In genomic region chr20:36773548-36774242, GRCh38 we compare ENCODE assay signal across 8 cellular contexts. TPM values are rescaled to one million over a fixed set of nuclear protein-coding genes. Genes with fewer than 3 reads are reported as not detected.
DNase-seq lines count a peak whose midpoint lies in the region; ATAC-seq, FAIRE-seq and TF ChIP-seq lines count a peak whose summit lies in the region.

TSS of gene DSN1 (minus strand) at chr20:36773763. CDS start at chr20:36771458, 2,305 bp downstream.

- H2BK120ac ChIP-seq in H1 (replicated peaks; ENCODE audit: low read depth, low read length), result peak within 1 kb of the TSS; percentile 50
- peak within 1 kb of the TSS; percentile 97 for H2BK120ac ChIP-seq in mesenchymal stem cell (ENCODE audit: low read depth, low read length)

- peak within 1 kb of the TSS; percentile 68; the same call in 1 of the 2 replicates for H2BK12ac ChIP-seq in H1 (ENCODE audit: low read depth, low read length)
- H2BK12ac ChIP-seq in mesenchymal stem cell (ENCODE audit: low read length in 2 of 2), result no peak within 1 kb of the TSS

- peaks cover 19% of the 10 kb centered on the region for H3K4me1 Mint-ChIP-seq in Caco-2 (ENCODE audit: low read depth, unreplicated experiment)

- peaks cover 8% of the 10 kb centered on the region for H3K23me2 ChIP-seq in H1 (ENCODE audit: low read depth, low read length)

- no TSS peak for BruUV-seq in Caco-2 (replicated peaks; lab: Mats Ljungman, UMichigan)

- no peak for TF ChIP-seq EP300 in H1 (IDR thresholded peaks at IDR 0.05; ENCODE audit: borderline replicate concordance in 1 of 2, low read depth in 2 of 2, low read length in 2 of 2)

- no peaks in the 10 kb centered on the region for H3K9me3 ChIP-seq in Caco-2
- no peaks in the 10 kb centered on the region; a peak in 1 of 4 replicates for H3K9me3 ChIP-seq in H1 (ENCODE audit: insufficient read depth in 2 of 2, low read depth in 1 of 2, low read length in 1 of 2)
- no peaks in the 10 kb centered on the region for H3K9me3 ChIP-seq in mesenchymal stem cell (ENCODE audit: control insufficient read depth, low read length)

- no peak within 1 kb of the TSS for H2BK20ac ChIP-seq in H1 (ENCODE audit: low read length)

- no peak within 1 kb of the TSS for H3K23ac ChIP-seq in H1 (ENCODE audit: insufficient read length)
- peak within 1 kb of the TSS in 1 of 2 experiments; percentile 74 for H3K23ac ChIP-seq in mesenchymal stem cell (ENCODE audit: low read length in 2 of 2)

- no peak for TF ChIP-seq RAD21 in H1 (IDR thresholded peaks at IDR 0.05 in 1 of 2, conservative IDR thresholded peaks at IDR 0.05 in 1 of 2; ENCODE audit: low read depth in 2 of 2, low read length in 2 of 2)

- H2BK15ac ChIP-seq in H1 (ENCODE audit: low read length), result peak within 1 kb of the TSS; percentile 97; the same call in 1 of the 2 replicates
- peak within 1 kb of the TSS; percentile 44 for H2BK15ac ChIP-seq in mesenchymal stem cell (ENCODE audit: low read depth, poor library complexity, severe bottlenecking)

- H2BK5ac ChIP-seq in H1 (ENCODE audit: low read depth, low read length) (peak within 1 kb of the TSS; percentile 86), mesenchymal stem cell (ENCODE audit: low read depth, low read length, poor library complexity, severe bottlenecking) (peak within 1 kb of the TSS; percentile 39)

- POLR2A ChIA-PET in Caco-2 (lab: Charles Lee), result interaction anchor here (0.5 to 1.6 kb wide), 21 partner anchors 9 to 1084 kb away, joined by 3 to 23 read pairs (median 4); partner anchors contain the start of genes NDRG3, RAB5IF and TGIF2
- POLR2A ChIA-PET in H1 (lab: Charles Lee; ENCODE audit: partially characterized antibody), result interaction anchor here (0.9 to 2.6 kb wide), 7 partner anchors 9 to 113 kb away, joined by 3 to 15 read pairs (median 5); partner anchors contain the start of gene NDRG3

- peak within 1 kb of the TSS; percentile 95 for H4K8ac ChIP-seq in H1 (ENCODE audit: extremely low read depth, insufficient read depth, low read length)
- H4K8ac ChIP-seq in mesenchymal stem cell (ENCODE audit: low read length), result peak within 1 kb of the TSS; percentile 99

- TF ChIP-seq POLR2A in H1 (IDR thresholded peaks at IDR 0.05; ENCODE audit: control extremely low read depth in 1 of 2, low read depth in 2 of 2, low read length in 2 of 2), result peak; percentile 59 to 87

- H3K79me1 ChIP-seq in H1 (ENCODE audit: low read depth, low read length), result peaks cover 7% of the 10 kb centered on the region; the same call in 1 of the 2 replicates
- peaks cover 15% of the 10 kb centered on the region for H3K79me1 ChIP-seq in mesenchymal stem cell (replicated peaks; ENCODE audit: low read length, poor library complexity, severe bottlenecking)

- WGBS in H1 (ENCODE audit: extremely low coverage in 1 of 2, insufficient coverage in 1 of 2, insufficient read length in 1 of 2, insufficient replicate concordance in 2 of 2, low coverage in 1 of 2, low lambda C conversion rate in 2 of 2, missing lambda C conversion rate in 1 of 2), 2 experiments, result 1% methylated on average over 46 of the region's 65 CpGs; no CpG with 5 or more reads in 1 of the 2 experiments
- under 1% methylated on average over 60 of the region's 65 CpGs for WGBS in mesenchymal stem cell

- H3K36me3 ChIP-seq in Caco-2 (ENCODE audit: control insufficient read depth, insufficient read depth, low read length) (peaks cover 4% of the 10 kb centered on the region), H1 (ENCODE audit: control insufficient read depth in 2 of 4, insufficient read depth in 4 of 4, low read length in 3 of 4) (peaks cover 3 to 22% (median 7%) of the 10 kb centered on the region in 4 experiments; a peak in 5 of 8 replicates), mesenchymal stem cell (ENCODE audit: control insufficient read depth in 1 of 2, insufficient read depth in 2 of 2, low read depth in 1 of 2, low read length in 2 of 2) (peaks cover 8 to 12% of the 10 kb centered on the region in 2 experiments)

- DNase-seq in Caco-2 (peak; percentile 100), HUDEP-2 (lab: John Stamatoyannopoulos, UW; ENCODE audit: unreplicated experiment in 76 of 76) (peak; percentile 48 to 99 (median 97)), NOMO-1 treated with dmso at 0.1 percent for 144 hours (lab: John Stamatoyannopoulos, UW; ENCODE audit: unreplicated experiment) (peak; percentile 95), H1 (ENCODE audit: low read depth in 1 of 2, low spot score in 2 of 2) (peak; percentile 97 to 100), mesenchymal stem cell (peak; percentile 96)
- peak; percentile 98 to 99 (median 99) for DNase-seq in activated CD8-positive, alpha-beta memory T cell treated with anti-CD3 and anti-CD28 coated beads for 48 hours (ENCODE audit: low read depth in 2 of 3, low spot score in 2 of 3)
- peak; percentile 92 for DNase-seq in stimulated activated CD8-positive, alpha-beta memory T cell treated with anti-CD3 and anti-CD28 coated beads, Interleukin-12 subunit alpha, Interleukin-12 subunit beta, amount 100 ng/mL, for 24 hours (ENCODE audit: extremely low read depth)

- peak within 1 kb of the TSS; percentile 90 for H3K56ac ChIP-seq in H1 (replicated peaks; ENCODE audit: insufficient read length, low read depth, low read length)

- no peaks in the 10 kb centered on the region for H4K20me1 ChIP-seq in H1 (replicated peaks in 1 of 2; ENCODE audit: control insufficient read depth in 1 of 2, insufficient read depth in 2 of 2, low read length in 2 of 2)

- H3K4me3 Mint-ChIP-seq in Caco-2 (ENCODE audit: unreplicated experiment), result peak within 1 kb of the TSS; percentile 80

- H3K4me2 ChIP-seq in H1 (ENCODE audit: insufficient read depth in 1 of 2, low read depth in 2 of 2, low read length in 2 of 2), result peak within 1 kb of the TSS; percentile 78 to 99
- peak within 1 kb of the TSS; percentile 93 for H3K4me2 ChIP-seq in mesenchymal stem cell (ENCODE audit: low read length, poor library complexity, severe bottlenecking)

- peaks cover 18% of the 10 kb centered on the region for H3K36me3 Mint-ChIP-seq in Caco-2 (ENCODE audit: insufficient read depth, unreplicated experiment)

- H3K27me3 Mint-ChIP-seq in Caco-2 (ENCODE audit: insufficient read depth, unreplicated experiment), result no peaks in the 10 kb centered on the region

- TF ChIP-seq CTCF in Caco-2 (IDR thresholded peaks at IDR 0.05; ENCODE audit: insufficient read depth in 1 of 2, low read depth in 1 of 2, low read length in 1 of 2, severe bottlenecking in 1 of 2, unreplicated experiment in 1 of 2), result no peak
- no peak for TF ChIP-seq CTCF in H1 (IDR thresholded peaks at IDR 0.05; ENCODE audit: control extremely low read depth in 1 of 3, insufficient read depth in 1 of 3, low read depth in 1 of 3, low read length in 3 of 3)

- peak within 1 kb of the TSS; percentile 98 for H2AFZ ChIP-seq in H1 (ENCODE audit: low read length)
- H2AFZ ChIP-seq in mesenchymal stem cell (ENCODE audit: low read depth, low read length), result peak within 1 kb of the TSS; percentile 74

- intact Hi-C loops in Caco-2 (cut with micrococcal nuclease; ENCODE audit: unreplicated experiment), result loop anchor here (1.0 kb wide), 3 partner anchors 19 to 161 kb away; partner anchors contain the start of gene NDRG3

- no peaks in the 10 kb centered on the region for H3K27me3 ChIP-seq in Caco-2 (replicated peaks; ENCODE audit: control insufficient read depth, insufficient read depth, low read length)
- no peaks in the 10 kb centered on the region for H3K27me3 ChIP-seq in H1 (replicated peaks in 1 of 4; ENCODE audit: control insufficient read depth in 3 of 4, extremely low read depth in 1 of 4, insufficient read depth in 3 of 4, low read length in 3 of 4)
- no peaks in the 10 kb centered on the region for H3K27me3 ChIP-seq in mesenchymal stem cell (ENCODE audit: control insufficient read depth in 1 of 2, insufficient read depth in 1 of 2, low read length in 2 of 2)

- H3K27ac Mint-ChIP-seq in Caco-2 (ENCODE audit: unreplicated experiment), result peak within 1 kb of the TSS; percentile 92

- peak; percentile 83 for ATAC-seq in GM21381 (IDR thresholded peaks at IDR 0.05; ENCODE audit: unreplicated experiment)

- H3K9ac ChIP-seq in H1 (replicated peaks in 1 of 4; ENCODE audit: extremely low read depth in 1 of 4, low read depth in 3 of 4, low read length in 3 of 4) (peak within 1 kb of the TSS; percentile 63 to 92 (median 89)), mesenchymal stem cell (ENCODE audit: low read length) (peak within 1 kb of the TSS; percentile 98)

- H3K4me3 ChIP-seq in Caco-2 (ENCODE audit: low read depth, low read length), result peak within 1 kb of the TSS; percentile 81
- peak within 1 kb of the TSS; percentile 64 to 93 (median 85) for H3K4me3 ChIP-seq in H1 (ENCODE audit: extremely low read depth in 1 of 4, insufficient read depth in 2 of 4, low read depth in 3 of 4, low read length in 4 of 4)
- H3K4me3 ChIP-seq in mesenchymal stem cell (ENCODE audit: insufficient read depth in 1 of 2, low read depth in 1 of 2, low read length in 2 of 2), result peak within 1 kb of the TSS; percentile 86 to 91

- CTCF ChIA-PET in Caco-2 (lab: Charles Lee), result interaction anchor here (0.6 to 2.7 kb wide), 32 partner anchors 13 to 704 kb away, joined by 3 to 45 read pairs (median 5); partner anchors contain the start of genes NDRG3 and RAB5IF
- CTCF ChIA-PET in H1 (lab: Charles Lee; ENCODE audit: partially characterized antibody), result interaction anchor here (0.6 to 2.8 kb wide), 25 partner anchors 9 to 212 kb away, joined by 3 to 22 read pairs (median 4); partner anchors contain the start of gene NDRG3

- H3K9me3 Mint-ChIP-seq in Caco-2 (ENCODE audit: unreplicated experiment), result no peaks in the 10 kb centered on the region

- H3K79me2 ChIP-seq in H1 (ENCODE audit: control insufficient read depth in 1 of 2, insufficient read depth in 2 of 2, low read length in 2 of 2), result peaks cover 0 to 6% of the 10 kb centered on the region in 2 experiments; a peak in 1 of 4 replicates

- H3K4ac ChIP-seq in H1 (replicated peaks; ENCODE audit: insufficient read length, low read depth, low read length) (peak within 1 kb of the TSS; percentile 46), mesenchymal stem cell (ENCODE audit: low read depth in 1 of 2, low read length in 2 of 2) (peak within 1 kb of the TSS; percentile 89)

- H3K27ac ChIP-seq in H1 (ENCODE audit: low read depth, low read length), result peak within 1 kb of the TSS; percentile 89
- H3K27ac ChIP-seq in mesenchymal stem cell (ENCODE audit: low read length, poor library complexity, severe bottlenecking), result peak within 1 kb of the TSS; percentile 89

- H3K4me1 ChIP-seq in Caco-2 (peaks cover 10% of the 10 kb centered on the region), H1 (replicated peaks in 1 of 4; ENCODE audit: control insufficient read depth in 3 of 4, insufficient read depth in 4 of 4, low read length in 3 of 4) (peaks cover 0 to 7% (median 1%) of the 10 kb centered on the region in 4 experiments; a peak in 3 of 7 replicates), mesenchymal stem cell (ENCODE audit: control insufficient read depth, insufficient read depth, low read depth, low read length) (peaks cover 2% of the 10 kb centered on the region)

- peak within 1 kb of the TSS; percentile 89 for H4K5ac ChIP-seq in H1 (ENCODE audit: insufficient read length, low read depth, low read length)

- H3K18ac ChIP-seq in H1 (ENCODE audit: extremely low read depth, low read length), result peak within 1 kb of the TSS; percentile 98
- peak within 1 kb of the TSS; percentile 82 to 95 for H3K18ac ChIP-seq in mesenchymal stem cell (ENCODE audit: low read depth in 1 of 2, low read length in 2 of 2)

- no peak for FAIRE-seq in H1 (lab: Jason Lieb, UNC)

- H2AK5ac ChIP-seq in H1 (ENCODE audit: low read depth, low read length), result no peak within 1 kb of the TSS
- peak within 1 kb of the TSS; percentile 69 for H2AK5ac ChIP-seq in mesenchymal stem cell (ENCODE audit: low read length, severe bottlenecking)

- H4K91ac ChIP-seq in H1 (replicated peaks; ENCODE audit: insufficient read length, low read length) (peak within 1 kb of the TSS; percentile 69), mesenchymal stem cell (ENCODE audit: low read length) (peak within 1 kb of the TSS; percentile 82)

- H3K14ac ChIP-seq in H1 (ENCODE audit: insufficient read length) (no peak within 1 kb of the TSS), mesenchymal stem cell (ENCODE audit: low read length in 2 of 2) (peak within 1 kb of the TSS; percentile 25 to 80)

RNA-seq across cellular contexts. Expression of gene DSN1, which starts in this region (rescaled TPM):
- total RNA-seq in Caco-2 (2022), result 56.9 and 59.2 TPM in 2 replicates
- 24.8 and 26.2 TPM in 2 replicates for total RNA-seq in H1 (2021; fragmentation: NEBNext Ultra II Directional; extraction: Animal tissue kit (Norgen Biotek cat#: 25700))
- polyA plus RNA-seq in H1 (2011; rRNA removed), result 8.5 and 12.0 TPM in 2 replicates
- 17.9 TPM for polyA plus RNA-seq in H1 (2011; cell fraction: cytosol; rRNA removed)
- polyA plus RNA-seq in H1 (2011; cell fraction: nucleus; rRNA removed), result 6.3 TPM
- 19.0 to 25.1 TPM (median 20.4 TPM) in 4 replicates for polyA plus RNA-seq in H1 (2012, experiment 1 of 2)
- polyA plus RNA-seq in H1 (2012, experiment 2 of 2), result 3.8 TPM
- polyA plus RNA-seq in H1 (2013, experiment 1 of 2), result 20.9 TPM
- 20.6 TPM for polyA plus RNA-seq in H1 (2013, experiment 2 of 2)
- polyA minus RNA-seq in H1 (2011; rRNA and poly(A)+ RNA removed), result 13.6 and 14.7 TPM in 2 replicates
- 10.3 TPM for polyA minus RNA-seq in H1 (2011; cell fraction: cytosol; rRNA and poly(A)+ RNA removed)
- polyA minus RNA-seq in H1 (2011; cell fraction: nucleus; rRNA and poly(A)+ RNA removed), result 11.6 TPM
- polyA plus RNA-seq in mesenchymal stem cell (2013, experiment 1 of 2), result 7.9 TPM
- polyA plus RNA-seq in mesenchymal stem cell (2013, experiment 2 of 2), result 8.4 TPM

Comparison
In these comparisons a context has a peak if more than half of its experiments do, and no peak if none do; other contexts are left out.
1. Peak in every context shown above with its lines: DNase-seq, ATAC-seq, H3K4me3 ChIP-seq and H3K27ac ChIP-seq.